In the genomic region with DNA sequence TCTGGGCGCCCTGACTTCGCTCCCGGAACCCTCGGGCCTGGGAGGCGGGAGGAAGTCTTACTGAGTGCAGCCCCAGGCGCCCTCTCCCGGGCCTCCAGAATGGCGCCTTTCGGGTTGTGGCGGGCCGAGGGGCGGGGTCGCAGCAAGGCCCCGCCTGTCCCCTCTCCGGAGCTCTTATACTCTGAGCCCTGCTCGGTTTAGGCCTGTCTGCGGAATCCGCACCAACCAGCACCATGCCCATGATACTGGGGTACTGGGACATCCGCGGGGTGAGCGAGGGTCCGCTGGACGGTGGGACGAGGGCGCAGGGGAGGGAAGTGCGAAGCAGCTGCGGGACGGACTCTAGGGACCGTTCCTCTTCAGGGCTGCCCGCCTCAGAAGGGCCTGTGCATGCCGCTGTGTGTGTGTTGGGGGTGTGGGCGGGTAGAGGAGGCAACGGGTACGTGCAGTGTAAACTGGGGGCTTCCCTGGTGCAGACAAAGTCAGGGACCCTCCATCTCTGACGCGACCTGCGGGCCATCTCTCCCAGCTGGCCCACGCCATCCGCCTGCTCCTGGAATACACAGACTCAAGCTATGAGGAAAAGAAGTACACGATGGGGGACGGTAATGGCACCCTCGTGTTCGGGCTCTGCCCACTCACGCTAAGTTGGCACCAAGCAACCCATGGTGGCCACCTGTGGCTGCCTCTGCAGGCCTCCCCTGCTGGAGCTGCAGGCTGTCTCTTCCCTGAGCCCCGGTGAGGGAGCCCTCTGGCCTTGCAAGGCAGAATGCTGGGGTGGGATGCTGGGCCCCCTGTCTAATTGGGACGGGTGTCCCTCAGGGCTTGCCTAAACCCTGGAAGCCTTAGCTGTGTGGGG, we compare ENCODE assay signal across 9 cellular contexts. TPM values are rescaled to one million over a fixed set of nuclear protein-coding genes. Genes with fewer than 3 reads are reported as not detected.
DNase-seq lines count a peak whose midpoint lies in the region; ATAC-seq, FAIRE-seq and TF ChIP-seq lines count a peak whose summit lies in the region.
"Had no signal": no experiment of that assay in that cellular context is flagged by ENCODE, and none has a peak within 500 bp of the region (broad histone marks: within the 10 kb centered on the region; RNA-seq: fewer than 3 reads in every experiment).

Gene GSTM1 (plus strand): TSS at position 177 of the 859 bp plus-strand sequence. CDS start 57 bp downstream, at position 234.

- H3K27ac ChIP-seq in H1 (ENCODE audit: low read depth, low read length) (no peak within 1 kb of the TSS), psoas muscle (peak within 1 kb of the TSS; percentile 91)

- no peak within 1 kb of the TSS for H3K56ac ChIP-seq in H1 (replicated peaks; ENCODE audit: insufficient read length, low read depth, low read length)

- H2BK20ac ChIP-seq in H1 (ENCODE audit: low read length) = no peak within 1 kb of the TSS

- intact Hi-C loops in psoas muscle (cut with DNase I) (loop anchor here (1.0 to 5.0 kb wide), 2 partner anchors 45 to 46 kb away; no protein-coding TSS in a partner anchor), left colon (cut with DNase I, micrococcal nuclease) (no loop called here)

- H3K79me2 ChIP-seq in H1 (ENCODE audit: control insufficient read depth in 1 of 2, insufficient read depth in 2 of 2, low read length in 2 of 2) = no peaks in the 10 kb centered on the region

- FAIRE-seq in H1 (lab: Jason Lieb, UNC) = no peak

- H3K23ac ChIP-seq in H1 (ENCODE audit: insufficient read length) = no peak within 1 kb of the TSS

- peak within 1 kb of the TSS; percentile 98; the same call in 1 of the 2 replicates for H2AFZ ChIP-seq in H1 (ENCODE audit: low read length)

- in situ Hi-C loops in G401 (cut with HindIII; ENCODE audit: low sequenced_read_pairs) = no loop called here

- peak within 1 kb of the TSS; percentile 78 for H3K4ac ChIP-seq in H1 (replicated peaks; ENCODE audit: insufficient read length, low read depth, low read length)

- TF ChIP-seq POLR2A in H1 (IDR thresholded peaks at IDR 0.05; ENCODE audit: control extremely low read depth in 1 of 2, low read depth in 2 of 2, low read length in 2 of 2) = peak in 1 of 2 experiments; percentile 64; a peak in 1 of 3 replicates

- TF ChIP-seq CTCF in H1 (IDR thresholded peaks at IDR 0.05; ENCODE audit: control extremely low read depth in 1 of 3, insufficient read depth in 1 of 3, low read depth in 1 of 3, low read length in 3 of 3) (peak in 2 of 3 experiments; percentile 29 to 56; a peak in 3 of 4 replicates), psoas muscle (IDR thresholded peaks at IDR 0.05) (peak; percentile 61)

- peak; percentile 34 to 60; a peak in 3 of 4 replicates for TF ChIP-seq RAD21 in H1 (IDR thresholded peaks at IDR 0.05 in 1 of 2, conservative IDR thresholded peaks at IDR 0.05 in 1 of 2; ENCODE audit: low read depth in 2 of 2, low read length in 2 of 2)

- peak within 1 kb of the TSS; percentile 63 to 90 for H3K4me2 ChIP-seq in H1 (ENCODE audit: insufficient read depth in 1 of 2, low read depth in 2 of 2, low read length in 2 of 2)

- H3K36me3 ChIP-seq in H1 (ENCODE audit: control insufficient read depth in 2 of 4, insufficient read depth in 4 of 4, low read length in 3 of 4) (no peaks in the 10 kb centered on the region), psoas muscle (ENCODE audit: insufficient read depth in 1 of 2, low read depth in 1 of 2) (peaks cover 0 to 16% of the 10 kb centered on the region in 2 donors)

- no peak within 1 kb of the TSS for H3K14ac ChIP-seq in H1 (ENCODE audit: insufficient read length)

- H3K23me2 ChIP-seq in H1 (ENCODE audit: low read depth, low read length) = peaks cover 4% of the 10 kb centered on the region; the same call in 1 of the 2 replicates

- TF ChIP-seq EP300 in H1 (IDR thresholded peaks at IDR 0.05; ENCODE audit: borderline replicate concordance in 1 of 2, low read depth in 2 of 2, low read length in 2 of 2) = no peak

- H3K4me1 ChIP-seq in H1 (replicated peaks in 1 of 4; ENCODE audit: control insufficient read depth in 3 of 4, insufficient read depth in 4 of 4, low read length in 3 of 4) = peaks cover 0 to 5% (median 3%) of the 10 kb centered on the region in 4 experiments; a peak in 3 of 7 replicates
- peaks cover 29% of the 10 kb centered on the region for H3K4me1 ChIP-seq in psoas muscle

- no peaks in the 10 kb centered on the region for H3K27me3 ChIP-seq in H1 (replicated peaks in 1 of 4; ENCODE audit: control insufficient read depth in 3 of 4, extremely low read depth in 1 of 4, insufficient read depth in 3 of 4, low read length in 3 of 4)
- H3K27me3 ChIP-seq in psoas muscle (ENCODE audit: insufficient read depth in 3 of 3, low read length in 2 of 3) = no peaks in the 10 kb centered on the region

- DNase-seq in GF-D8 (lab: John Stamatoyannopoulos, UW) = peak; percentile 35
- peak; percentile 82 for DNase-seq in NCI-H2227 treated with DMSO at 0.1 percent for 48 hours (lab: John Stamatoyannopoulos, UW)
- DNase-seq in H1 (ENCODE audit: low read depth in 1 of 2, low spot score in 2 of 2) = peak; percentile 49 to 89
- DNase-seq in psoas muscle = peak in 1 of 2 donors; percentile 90
- DNase-seq in left colon = no peak
- DNase-seq in G401 (ENCODE audit: low spot score) = no peak
- no peak for DNase-seq in NOMO-1 treated with dmso at 0.1 percent for 144 hours (lab: John Stamatoyannopoulos, UW; ENCODE audit: unreplicated experiment)

- H4K91ac ChIP-seq in H1 (replicated peaks; ENCODE audit: insufficient read length, low read length) = peak within 1 kb of the TSS; percentile 91

- H3K18ac ChIP-seq in H1 (ENCODE audit: extremely low read depth, low read length) = peak within 1 kb of the TSS; percentile 99

- peak within 1 kb of the TSS; percentile 22; the same call in 1 of the 2 replicates for H2BK12ac ChIP-seq in H1 (ENCODE audit: low read depth, low read length)

- H3K9me3 ChIP-seq in H1 (ENCODE audit: insufficient read depth in 2 of 2, low read depth in 1 of 2, low read length in 1 of 2) (0 out of 4 replicates have a peak, but pooled peaks cover 0 to 2% of the 10 kb centered on the region in 2 experiments), psoas muscle (no peaks in the 10 kb centered on the region)

- no peaks in the 10 kb centered on the region for H3K79me1 ChIP-seq in H1 (ENCODE audit: low read depth, low read length)

- ATAC-seq in GM21390 (IDR thresholded peaks at IDR 0.05; ENCODE audit: unreplicated experiment) = peak; percentile 98
- peak in 2 of 4 donors; percentile 95 to 96 for ATAC-seq in psoas muscle
- ATAC-seq in left colon = no peak

- no peak within 1 kb of the TSS; the same call in 1 of the 2 replicates for H2BK5ac ChIP-seq in H1 (ENCODE audit: low read depth, low read length)

- WGBS in H1 (ENCODE audit: extremely low coverage in 1 of 2, insufficient coverage in 1 of 2, insufficient read length in 1 of 2, insufficient replicate concordance in 2 of 2, low coverage in 1 of 2, low lambda C conversion rate in 2 of 2, missing lambda C conversion rate in 1 of 2), 2 experiments = 25% methylated on average over 40 of the region's 46 CpGs; no CpG with 5 or more reads in 1 of the 2 experiments
- 0 to 1% methylated on average over 17 to 46 of the region's 46 CpGs; no CpG with 5 or more reads in 1 of the 3 donors for WGBS in psoas muscle, 3 donors

- peak within 1 kb of the TSS; percentile 91 for H4K5ac ChIP-seq in H1 (ENCODE audit: insufficient read length, low read depth, low read length)

- no peaks in the 10 kb centered on the region for H4K20me1 ChIP-seq in H1 (replicated peaks in 1 of 2; ENCODE audit: control insufficient read depth in 1 of 2, insufficient read depth in 2 of 2, low read length in 2 of 2)

- CTCF ChIA-PET in H1 (lab: Charles Lee; ENCODE audit: partially characterized antibody) = interaction anchor here (0.6 to 5.4 kb wide), 14 partner anchors 8 to 188 kb away, joined by 3 to 60 read pairs (median 4); partner anchors contain the start of gene GSTM4

- no peak within 1 kb of the TSS for H2BK120ac ChIP-seq in H1 (replicated peaks; ENCODE audit: low read depth, low read length)

- H2BK15ac ChIP-seq in H1 (ENCODE audit: low read length) = 0 out of 2 replicates have a peak within 1 kb of the TSS, but pooled peaks have one; percentile 95

- POLR2A ChIA-PET in H1 (lab: Charles Lee; ENCODE audit: partially characterized antibody) = interaction anchor here (0.8 to 1.6 kb wide), 8 partner anchors 17 to 301 kb away, joined by 3 to 5 read pairs (median 4); partner anchors contain the start of gene GSTM4

- peak within 1 kb of the TSS; percentile 96 for H4K8ac ChIP-seq in H1 (ENCODE audit: extremely low read depth, insufficient read depth, low read length)

- peak within 1 kb of the TSS in 3 of 4 experiments; percentile 69 to 74 (median 74); a peak in 6 of 7 replicates for H3K9ac ChIP-seq in H1 (replicated peaks in 1 of 4; ENCODE audit: extremely low read depth in 1 of 4, low read depth in 3 of 4, low read length in 3 of 4)

- H3K4me3 ChIP-seq in H1 (ENCODE audit: extremely low read depth in 1 of 4, insufficient read depth in 2 of 4, low read depth in 3 of 4, low read length in 4 of 4) (peak within 1 kb of the TSS; percentile 45 to 62 (median 50)), psoas muscle (peak within 1 kb of the TSS; percentile 67)

- H2AK5ac ChIP-seq in H1 (ENCODE audit: low read depth, low read length) = no peak within 1 kb of the TSS

TF ChIP-seq in H1, 55 proteins besides CTCF, POLR2A, EP300 and RAD21 (continues in another document):
- TF ChIP-seq TBP (IDR thresholded peaks at IDR 0.05; ENCODE audit: low read depth, low read length) (peak; percentile 60; the same call in 1 of the 2 replicates), TAF1 (IDR thresholded peaks at IDR 0.05; ENCODE audit: low read depth, low read length) (peak; percentile 76), PHF8 (conservative IDR thresholded peaks at IDR 0.05; ENCODE audit: low read depth, low read length) (peak; percentile 37; the same call in 1 of the 2 replicates), YY1 (IDR thresholded peaks at IDR 0.05; ENCODE audit: low read depth, low read length) (peak; percentile 76), RFX5 (IDR thresholded peaks at IDR 0.05; ENCODE audit: borderline replicate concordance, low read depth, low read length) (no peak), SP4 (IDR thresholded peaks at IDR 0.05; ENCODE audit: low read length) (no peak), POLR2AphosphoS5 (IDR thresholded peaks at IDR 0.05; ENCODE audit: low read depth, low read length) (0 out of 2 replicates have a peak, but pooled peaks have one; percentile 52)

RNA-seq across cellular contexts. Expression of gene GSTM1, which starts in this region (rescaled TPM):
- 16.5 and 16.7 TPM in 2 replicates for total RNA-seq in H1 (2021; fragmentation: NEBNext Ultra II Directional; extraction: Animal tissue kit (Norgen Biotek cat#: 25700))
- polyA plus RNA-seq in H1 (2011; rRNA removed) (38.8 and 42.5 TPM in 2 replicates), psoas muscle (10 to 100 TPM in 2 of 3 donors, under 1 TPM in 1; 0.21 to 41.2 (median 27.5) TPM)
- polyA plus RNA-seq in H1 (2011; cell fraction: cytosol; rRNA removed) = 26.7 TPM
- polyA plus RNA-seq in H1 (2011; cell fraction: nucleus; rRNA removed) = 28.2 TPM
- polyA plus RNA-seq in H1 (2012, experiment 1 of 2) = 24.9 to 30.5 TPM (median 26.7 TPM) in 4 replicates
- polyA plus RNA-seq in H1 (2012, experiment 2 of 2) = 37.3 TPM
- polyA plus RNA-seq in H1 (2013, experiment 1 of 2) = 15.8 TPM
- 16.5 TPM for polyA plus RNA-seq in H1 (2013, experiment 2 of 2)
- 15.3 and 17.1 TPM in 2 replicates for polyA minus RNA-seq in H1 (2011; rRNA and poly(A)+ RNA removed)
- 5.8 TPM for polyA minus RNA-seq in H1 (2011; cell fraction: cytosol; rRNA and poly(A)+ RNA removed)
- 10.2 TPM for polyA minus RNA-seq in H1 (2011; cell fraction: nucleus; rRNA and poly(A)+ RNA removed)
- total RNA-seq in psoas muscle (10 to 100 TPM in 2 of 4 donors, under 1 TPM in 1, not detected in 1; 0.42 to 89.4 (median 27.6) TPM), left colon (not detected)
- total RNA-seq in G401 (2014; rRNA removed; shearing (Covaris generic)) = not detected in 2 replicates
- polyA plus RNA-seq: IgD-negative memory B cell had no signal

Comparison
In these comparisons a context has a peak if more than half of its experiments do, and no peak if none do; other contexts are left out.
1. DNase-seq: peak in GF-D8 (single experiment), NCI-H2227 treated with DMSO at 0.1 percent for 48 hours (single experiment) and H1 (2 of 2); none in left colon (0 of 2), G401 (single experiment) and NOMO-1 treated with dmso at 0.1 percent for 144 hours (single experiment).
2. intact Hi-C loops: an anchor here in psoas muscle (1.0 to 5.0 kb wide); none called in left colon.